Comparison of ENCODE assay signal across 35 cellular contexts in the genomic region with DNA sequence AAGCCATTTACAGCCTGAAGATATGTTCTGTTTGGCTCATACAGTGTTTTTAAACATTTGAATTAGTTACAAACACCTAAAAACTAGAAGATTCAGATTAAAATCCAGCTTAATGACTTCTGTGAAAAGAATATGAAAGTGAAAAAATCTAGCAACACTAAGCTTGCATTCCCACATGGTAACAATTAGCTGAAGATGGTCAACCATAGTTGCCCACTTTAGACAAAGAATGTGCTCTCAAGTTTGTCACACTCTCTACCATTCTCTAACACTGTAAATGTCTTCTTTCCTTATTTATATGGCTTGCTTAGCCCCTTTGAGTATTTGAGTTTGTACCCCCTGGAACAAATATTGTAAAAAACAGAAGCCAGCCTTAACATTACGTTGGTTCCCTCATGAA.
"Had no signal": no experiment of that assay in that cellular context is flagged by ENCODE, and none has a peak within 500 bp of the region (broad histone marks: within the 10 kb centered on the region; RNA-seq: fewer than 3 reads in every experiment).

No MANE protein-coding gene starts in this region.

- H3K4me1 Mint-ChIP-seq: activated naive CD4-positive, alpha-beta T cell treated with anti-CD3 and anti-CD28 coated beads, Interleukin-2, amount 50 U/mL, for 24 hours; activated naive CD8-positive, alpha-beta T cell treated with anti-CD3 and anti-CD28 coated beads, Interleukin-2, amount 50 U/mL, for 24 hours; central memory CD8-positive, alpha-beta T cell; neural crest cell; stimulated activated memory B cell treated with anti-CD40 and anti-IgM and Interleukin-4, amounts not matched to agents 10 μg/mL and 1 μg/mL and 100 μg/mL, for 72 hours had no signal

- H3K27ac ChIP-seq: esophagus squamous epithelium, parathyroid adenoma, psoas muscle, stomach, tibial artery, upper lobe of right lung, VCaP had no signal

- H3K36me3 Mint-ChIP-seq: stimulated activated memory B cell treated with anti-CD40 and anti-IgM and Interleukin-4, amounts not matched to agents 10 μg/mL and 1 μg/mL and 100 μg/mL, for 72 hours had no signal

- H3K9me3 ChIP-seq: esophagus squamous epithelium, psoas muscle, stomach, upper lobe of right lung had no signal

- H3K9me3 Mint-ChIP-seq: activated CD4-positive, alpha-beta memory T cell treated with anti-CD3 and anti-CD28 coated beads, Interleukin-2, amount 10 ng/mL, durations not matched to agents 7 days and 5 days; activated CD4-positive, alpha-beta T cell treated with anti-CD3 and anti-CD28 coated beads, Interleukin-2, amount 10 ng/mL, durations not matched to agents 24 days and 14 days; activated naive CD4-positive, alpha-beta T cell treated with anti-CD3 and anti-CD28 coated beads, Interleukin-2, amount 50 U/mL, for 24 hours; activated naive CD8-positive, alpha-beta T cell treated with anti-CD3 and anti-CD28 coated beads, Interleukin-2, amount 50 U/mL, for 24 hours; activated T-cell treated with anti-CD3 and anti-CD28 coated beads, Interleukin-2, amount 50 U/mL, for 4 hours; activated T-helper 2 cell treated with anti-CD3 and anti-CD28 coated beads, Interferon-gamma antibody, Interleukin-2, Interleukin-4, amounts not matched to agents 10 μg/mL and 5 μg/mL and 100 μg/mL, durations not matched to agents 14 hours and 24 hours and 36 hours; central memory CD8-positive, alpha-beta T cell; dendritic cell treated with granulocyte-macrophage colony-stimulating factor and Interleukin-4, amounts not matched to agents 40 ng/mL and 50 ng/mL, for 4 days; naive thymus-derived CD4-positive, alpha-beta T cell; stimulated activated memory B cell treated with anti-CD40 and anti-IgM and Interleukin-4, amounts not matched to agents 10 μg/mL and 1 μg/mL and 100 μg/mL, for 72 hours had no signal

- ATAC-seq: activated naive CD8-positive, alpha-beta T cell treated with anti-CD3 and anti-CD28 coated beads, Interleukin-2, amount 50 U/mL, for 24 hours; activated T-cell treated with anti-CD3 and anti-CD28 coated beads, Interleukin-2, amount 50 U/mL, for 4 hours; left colon; naive thymus-derived CD4-positive, alpha-beta T cell; psoas muscle; stimulated activated memory B cell treated with anti-CD40 and anti-IgM and Interleukin-4, amounts not matched to agents 10 μg/mL and 1 μg/mL and 100 μg/mL, for 72 hours; upper lobe of right lung had no signal

- H3K36me3 ChIP-seq: esophagus squamous epithelium, stomach, tibial artery, upper lobe of right lung had no signal

- H3K27ac Mint-ChIP-seq: activated CD4-positive, alpha-beta memory T cell treated with anti-CD3 and anti-CD28 coated beads, Interleukin-2, amount 10 ng/mL, durations not matched to agents 7 days and 5 days; activated CD4-positive, alpha-beta T cell treated with anti-CD3 and anti-CD28 coated beads, Interleukin-2, amount 10 ng/mL, durations not matched to agents 24 days and 14 days; activated naive CD4-positive, alpha-beta T cell treated with anti-CD3 and anti-CD28 coated beads, Interleukin-2, amount 50 U/mL, for 24 hours; activated naive CD8-positive, alpha-beta T cell treated with anti-CD3 and anti-CD28 coated beads, Interleukin-2, amount 50 U/mL, for 24 hours; activated T-helper 2 cell treated with anti-CD3 and anti-CD28 coated beads, Interferon-gamma antibody, Interleukin-2, Interleukin-4, amounts not matched to agents 10 μg/mL and 5 μg/mL and 100 μg/mL, durations not matched to agents 14 hours and 24 hours and 36 hours; dendritic cell treated with granulocyte-macrophage colony-stimulating factor and Interleukin-4, amounts not matched to agents 40 ng/mL and 50 ng/mL, for 4 days; naive thymus-derived CD4-positive, alpha-beta T cell; stimulated activated memory B cell treated with anti-CD40 and anti-IgM and Interleukin-4, amounts not matched to agents 10 μg/mL and 1 μg/mL and 100 μg/mL, for 72 hours; T-helper 1 cell treated with Interleukin-12 subunit alpha and Interleukin-12 subunit beta and Interleukin-4 antibody, amounts not matched to agents 30 μg/mL and 1 μg/mL, for 36 hours had no signal

- H3K27me3 ChIP-seq: esophagus squamous epithelium, stomach, tibial artery, upper lobe of right lung had no signal

- H3K27me3 Mint-ChIP-seq: activated naive CD8-positive, alpha-beta T cell treated with anti-CD3 and anti-CD28 coated beads, Interleukin-2, amount 50 U/mL, for 24 hours; dendritic cell treated with granulocyte-macrophage colony-stimulating factor and Interleukin-4, amounts not matched to agents 40 ng/mL and 50 ng/mL, for 4 days had no signal

- H3K4me3 ChIP-seq: esophagus squamous epithelium, psoas muscle, smooth muscle cell, stomach, tibial artery, upper lobe of right lung had no signal

- FAIRE-seq: bronchial epithelial cell, kidney, TTC549 had no signal

- H3K4me3 Mint-ChIP-seq: activated CD4-positive, alpha-beta memory T cell treated with anti-CD3 and anti-CD28 coated beads, Interleukin-2, amount 10 ng/mL, durations not matched to agents 7 days and 5 days; activated CD4-positive, alpha-beta T cell treated with anti-CD3 and anti-CD28 coated beads, Interleukin-2, amount 10 ng/mL, durations not matched to agents 24 days and 14 days; activated naive CD4-positive, alpha-beta T cell treated with anti-CD3 and anti-CD28 coated beads, Interleukin-2, amount 50 U/mL, for 24 hours; activated naive CD8-positive, alpha-beta T cell treated with anti-CD3 and anti-CD28 coated beads, Interleukin-2, amount 50 U/mL, for 24 hours; activated T-cell treated with anti-CD3 and anti-CD28 coated beads, Interleukin-2, amount 50 U/mL, for 4 hours; central memory CD8-positive, alpha-beta T cell; dendritic cell treated with granulocyte-macrophage colony-stimulating factor and Interleukin-4, amounts not matched to agents 40 ng/mL and 50 ng/mL, for 4 days; naive thymus-derived CD4-positive, alpha-beta T cell; neural crest cell; stimulated activated memory B cell treated with anti-CD40 and anti-IgM and Interleukin-4, amounts not matched to agents 10 μg/mL and 1 μg/mL and 100 μg/mL, for 72 hours; T-helper 1 cell treated with Interleukin-12 subunit alpha and Interleukin-12 subunit beta and Interleukin-4 antibody, amounts not matched to agents 30 μg/mL and 1 μg/mL, for 36 hours had no signal

- DNase-seq: activated CD4-positive, alpha-beta memory T cell treated with anti-CD3 and anti-CD28 coated beads, Interleukin-2, amount 10 ng/mL, durations not matched to agents 7 days and 5 days; activated CD4-positive, alpha-beta T cell treated with anti-CD3 and anti-CD28 coated beads, Interleukin-2, amount 10 ng/mL, durations not matched to agents 24 days and 14 days; activated CD4-positive, CD25-positive, alpha-beta regulatory T cell treated with anti-CD3 and anti-CD28 coated beads, Interleukin-2, amount 50 U/mL, for 72 hours; activated naive CD8-positive, alpha-beta T cell treated with anti-CD3 and anti-CD28 coated beads, Interleukin-2, amount 50 U/mL, for 24 hours; activated T-cell treated with anti-CD3 and anti-CD28 coated beads, Interleukin-2, amount 50 U/mL, for 4 hours; anterior cingulate cortex; esophagus squamous epithelium; head of caudate nucleus; hippocampal formation; kidney; left colon; mammary epithelial cell; midbrain; naive thymus-derived CD4-positive, alpha-beta T cell; nucleus accumbens; psoas muscle; stimulated activated CD4-positive, alpha-beta T cell treated with anti-CD3 and anti-CD28 coated beads, Interleukin-1b, Interleukin-23, amount 100 ng/mL, for 48 hours; stimulated activated CD4-positive, alpha-beta T cell treated with anti-CD3 and anti-CD28 coated beads, Interleukin-4, amount 100 ng/mL, for 4 hours; stimulated activated CD8-positive, alpha-beta memory T cell treated with anti-CD3 and anti-CD28 coated beads, Interleukin-4, amount 100 ng/mL, for 48 hours; stomach; T-helper 9 cell; tibial artery; upper lobe of right lung had no signal
